Comparison of ENCODE assay signal across 15 cellular contexts in the genomic region with DNA sequence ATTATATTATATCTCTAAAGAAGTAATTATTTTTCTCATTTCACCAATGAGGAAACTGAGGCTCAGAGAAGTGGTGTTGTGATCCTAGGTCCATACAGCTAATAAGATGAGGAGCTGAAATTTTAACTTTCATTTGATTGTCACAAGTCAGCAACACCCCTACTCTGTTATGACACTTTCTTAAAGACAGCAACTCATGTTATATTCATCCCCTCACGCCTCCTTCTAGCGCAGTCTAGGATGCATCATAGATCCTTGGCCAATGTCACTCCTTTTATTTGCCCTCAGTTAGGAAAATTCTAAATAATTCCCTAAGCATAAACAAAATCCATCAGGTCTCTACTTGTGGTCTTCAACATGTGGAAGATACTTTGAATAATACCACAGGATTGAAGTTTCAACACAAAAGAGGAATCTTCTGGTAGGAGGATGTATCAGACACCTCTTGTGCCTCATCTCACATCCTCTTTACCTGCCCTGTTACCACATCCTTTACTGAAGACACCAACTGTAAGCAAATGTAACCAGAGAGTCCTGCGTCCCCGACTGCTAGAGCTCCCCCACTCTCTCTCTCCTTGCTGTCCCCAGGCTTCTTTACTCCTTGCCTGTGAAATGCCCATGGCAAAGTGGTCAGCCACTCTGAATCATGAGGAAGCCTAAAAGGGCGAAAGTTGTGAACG. TPM values are rescaled to one million over a fixed set of nuclear protein-coding genes. Genes with fewer than 3 reads are reported as not detected.
A peak's percentile ranks its signal among the peaks of the same experiment; 100 is the strongest.
DNase-seq lines count a peak whose midpoint lies in the region; ATAC-seq and TF ChIP-seq lines count a peak whose summit lies in the region.
"Had no signal": no experiment of that assay in that cellular context is flagged by ENCODE, and none has a peak within 500 bp of the region (broad histone marks: within the 10 kb centered on the region; RNA-seq: fewer than 3 reads in every experiment).

No MANE protein-coding gene starts in this region.

- no peak overlapping the region for H3K4me3 Mint-ChIP-seq in glutamatergic neuron (ENCODE audit: unreplicated experiment)

- no peak overlapping the region for H3K27ac Mint-ChIP-seq in glutamatergic neuron (ENCODE audit: unreplicated experiment)

- H3K36me3 Mint-ChIP-seq in glutamatergic neuron (ENCODE audit: unreplicated experiment) = peaks cover 4% of the 10 kb centered on the region

- TF ChIP-seq CTCF in glutamatergic neuron (IDR thresholded peaks at IDR 0.05; ENCODE audit: partially characterized antibody, unreplicated experiment) = no peak

- no peaks in the 10 kb centered on the region for H3K9me3 ChIP-seq in effector memory CD4-positive, alpha-beta T cell (ENCODE audit: control insufficient read depth, low read length)
- H3K9me3 ChIP-seq: BLaER1 had no signal

- H3K36me3 ChIP-seq in effector memory CD4-positive, alpha-beta T cell (ENCODE audit: control insufficient read depth, insufficient read depth, low read length) = no peaks in the 10 kb centered on the region
- H3K36me3 ChIP-seq: BLaER1 had no signal

- H3K4me3 ChIP-seq in effector memory CD4-positive, alpha-beta T cell (ENCODE audit: insufficient read depth, low read depth, low read length, poor library complexity, severe bottlenecking) = no peak overlapping the region
- H3K4me3 ChIP-seq: BLaER1 had no signal

- H3K4me1 ChIP-seq in effector memory CD4-positive, alpha-beta T cell (ENCODE audit: control insufficient read depth, insufficient read depth, low read length, poor library complexity, severe bottlenecking) = no peaks in the 10 kb centered on the region
- H3K4me1 ChIP-seq: BLaER1 had no signal

- peak; percentile 59 for ATAC-seq in GM18868 (IDR thresholded peaks at IDR 0.05; ENCODE audit: unreplicated experiment)
- ATAC-seq in GM21381 (IDR thresholded peaks at IDR 0.05; ENCODE audit: unreplicated experiment) = peak; percentile 89
- ATAC-seq in HG02870 (IDR thresholded peaks at IDR 0.05; ENCODE audit: unreplicated experiment) = peak; percentile 93
- ATAC-seq in HG03460 (IDR thresholded peaks at IDR 0.05; ENCODE audit: unreplicated experiment) = peak; percentile 86

- DNase-seq in NCI-H526 treated with DMSO at 0.1 percent for 48 hours (lab: John Stamatoyannopoulos, UW) = no peak
- no peak for DNase-seq in glutamatergic neuron
- no peak for DNase-seq in effector memory CD4-positive, alpha-beta T cell
- DNase-seq in activated gamma-delta T cell (lab: John Stamatoyannopoulos, UW) = no peak
- DNase-seq: cortex of kidney, mesenchymal stem cell, NCI-H524 treated with DMSO at 0.1 percent for 48 hours, occipital lobe had no signal

- peaks cover 6% of the 10 kb centered on the region for H3K4me1 Mint-ChIP-seq in glutamatergic neuron (ENCODE audit: low read depth, unreplicated experiment)

- H3K27ac ChIP-seq in effector memory CD4-positive, alpha-beta T cell (ENCODE audit: insufficient read depth, low read length, poor library complexity, severe bottlenecking) = no peak overlapping the region
- H3K27ac ChIP-seq: BLaER1, RWPE1 had no signal

- no peaks in the 10 kb centered on the region for H3K27me3 Mint-ChIP-seq in glutamatergic neuron (ENCODE audit: unreplicated experiment)

- H3K27me3 ChIP-seq in effector memory CD4-positive, alpha-beta T cell (replicated peaks; ENCODE audit: control insufficient read depth, insufficient read depth, low read length, poor library complexity, severe bottlenecking) = no peaks in the 10 kb centered on the region
- H3K27me3 ChIP-seq: BLaER1 had no signal

- H3K9me3 Mint-ChIP-seq in glutamatergic neuron (ENCODE audit: unreplicated experiment) = no peaks in the 10 kb centered on the region

RNA-seq across cellular contexts. Expression of gene TRIM42, which starts 53.7 kb away (rescaled TPM):
- total RNA-seq in glutamatergic neuron (ENCODE audit: unreplicated experiment) = not detected
- total RNA-seq: occipital lobe, temporal lobe had no signal
